In the genomic region with DNA sequence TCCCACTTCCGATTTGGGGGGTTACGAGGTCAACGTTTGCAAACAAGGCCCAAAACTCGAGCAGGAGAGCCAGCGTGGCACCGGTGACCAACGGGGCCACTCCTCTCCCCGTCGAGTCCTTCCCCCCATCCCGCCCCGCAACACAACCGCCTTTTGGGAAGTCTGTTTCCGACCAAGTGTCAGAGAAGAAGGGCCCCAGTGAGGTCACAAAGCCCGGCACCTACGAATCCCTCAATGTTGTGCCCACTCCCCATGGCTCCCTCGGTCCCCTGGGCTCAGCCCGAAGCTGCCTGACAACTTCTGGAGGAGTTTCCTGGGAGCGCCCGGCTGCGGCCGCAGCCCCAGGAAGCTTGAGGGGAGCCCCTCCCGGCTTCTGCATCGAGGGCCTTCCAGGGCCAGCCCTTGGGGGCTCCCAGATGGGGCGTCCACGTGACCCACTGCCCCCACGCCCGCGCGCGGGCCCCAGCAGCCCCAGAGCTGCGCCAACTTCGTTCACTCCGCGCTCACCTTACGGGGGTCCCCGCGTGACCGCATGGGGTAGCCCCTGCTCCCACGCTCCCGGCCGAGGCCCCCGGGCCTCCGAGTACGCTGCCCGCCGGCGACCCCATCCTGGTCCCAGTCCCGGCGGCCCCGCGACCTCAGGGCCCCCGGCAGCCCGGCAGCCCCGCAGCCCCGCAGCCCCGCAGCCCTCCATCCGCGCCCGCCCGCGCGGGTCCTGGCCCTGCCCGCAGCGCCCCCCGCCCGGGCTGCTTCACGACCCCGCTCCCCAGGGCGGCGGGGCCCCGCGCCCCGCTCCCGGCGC, we compare ENCODE assay signal across 8 cellular contexts.
A peak's percentile ranks its signal among the peaks of the same experiment; 100 is the strongest.
DNase-seq lines count a peak whose midpoint lies in the region; ATAC-seq and TF ChIP-seq lines count a peak whose summit lies in the region.

No MANE protein-coding gene starts in this region.

- H3K79me2 ChIP-seq in parathyroid adenoma: peaks cover 15% of the 10 kb centered on the region

- H3K9ac ChIP-seq in parathyroid adenoma: peak overlapping the region; percentile 8

- H3K4me1 ChIP-seq in parathyroid adenoma: peaks cover 6% of the 10 kb centered on the region

- H3K4me3 ChIP-seq in parathyroid adenoma (ENCODE audit: low read depth, low read length): peak overlapping the region; percentile 55

- ATAC-seq in HG03521 (IDR thresholded peaks at IDR 0.05; ENCODE audit: unreplicated experiment) (peak; percentile 11), GM18519 (IDR thresholded peaks at IDR 0.05; ENCODE audit: low FRiP score, unreplicated experiment) (no peak), HG02840 (IDR thresholded peaks at IDR 0.05; ENCODE audit: low FRiP score, unreplicated experiment) (no peak)

- peak overlapping the region; percentile 80 for H2AFZ ChIP-seq in parathyroid adenoma

- H3K36me3 ChIP-seq in parathyroid adenoma (ENCODE audit: control insufficient read depth, insufficient read depth, low read length): no peaks in the 10 kb centered on the region

- no peaks in the 10 kb centered on the region for H3K9me3 ChIP-seq in parathyroid adenoma (ENCODE audit: control insufficient read depth, low read length)

- H3K27ac ChIP-seq in parathyroid adenoma: peak overlapping the region; percentile 58

- no peaks in the 10 kb centered on the region for H3K27me3 ChIP-seq in parathyroid adenoma (ENCODE audit: control insufficient read depth, insufficient read depth, low read length)

- peak; percentile 41 for DNase-seq in stimulated activated CD4-positive, alpha-beta T cell treated with anti-CD3 and anti-CD28 coated beads, Interleukin-15, amount 100 ng/mL, for 24 hours
- DNase-seq in stimulated activated CD4-positive, alpha-beta T cell treated with anti-CD3 and anti-CD28 coated beads, Interleukin-4, amount 100 ng/mL, for 1 hour: no peak
- DNase-seq in activated CD8-positive, alpha-beta memory T cell treated with anti-CD3 and anti-CD28 coated beads, Interleukin-2, amount 50 U/mL, for 48 hours: peak; percentile 71
- DNase-seq in glomerular visceral epithelial cell (ENCODE audit: extremely low spot score): peak; percentile 25

- TF ChIP-seq CTCF in parathyroid adenoma (IDR thresholded peaks at IDR 0.05): no peak

- peak overlapping the region; percentile 75 for H3K4me2 ChIP-seq in parathyroid adenoma (ENCODE audit: low read length)
